In genomic region chr12:116910645-116911449, GRCh38 we compare ENCODE assay signal across 8 cellular contexts. TPM values are rescaled to one million over a fixed set of nuclear protein-coding genes. Genes with fewer than 3 reads are reported as not detected.
DNase-seq lines count a peak whose midpoint lies in the region; ATAC-seq and TF ChIP-seq lines count a peak whose summit lies in the region.

Gene FBXW8 (plus strand): TSS chr12:116910950. CDS start chr12:116911038, 88 bp downstream.

- CTCF ChIA-PET in CD8-positive, alpha-beta T cell (lab: Charles Lee) = no interaction called here

- peaks cover 9% of the 10 kb centered on the region for H3K4me1 ChIP-seq in CD8-positive, alpha-beta T cell (ENCODE audit: insufficient read depth, low read length)
- H3K4me1 ChIP-seq in NT2/D1 (ENCODE audit: insufficient read depth, insufficient read length) (no peaks in the 10 kb centered on the region), muscle layer of duodenum (ENCODE audit: control insufficient read depth in 1 of 2, insufficient read depth in 2 of 2, low read length in 2 of 2) (peaks cover 0 to 11% of the 10 kb centered on the region in 2 donors)

- peaks cover 34% of the 10 kb centered on the region for H3K4me1 Mint-ChIP-seq in CD8-positive, alpha-beta T cell (ENCODE audit: low read depth)

- intact Hi-C loops in CD8-positive, alpha-beta T cell (cut with DNase I, micrococcal nuclease) = loop anchor here (1.0 to 10.0 kb wide), 5 partner anchors 13 to 636 kb away; partner anchors contain the start of genes MED13L (in 1 of the 2), RNFT2 (in 1 of the 2) and SPRING1 (in 1 of the 2)

- H3K9me3 ChIP-seq in CD8-positive, alpha-beta T cell (ENCODE audit: low read length) = no peaks in the 10 kb centered on the region
- no peaks in the 10 kb centered on the region for H3K9me3 ChIP-seq in NT2/D1 (ENCODE audit: insufficient read depth, low read length)
- H3K9me3 ChIP-seq in muscle layer of duodenum (ENCODE audit: control insufficient read depth in 1 of 2, low read length in 2 of 2) = no peaks in the 10 kb centered on the region

- H3K27ac ChIP-seq in CD8-positive, alpha-beta T cell (ENCODE audit: low read depth, low read length) = peak within 1 kb of the TSS; percentile 43
- H3K27ac ChIP-seq in muscle layer of duodenum (ENCODE audit: low read length) = peak within 1 kb of the TSS; percentile 23

- no peaks in the 10 kb centered on the region for H3K36me3 ChIP-seq in CD8-positive, alpha-beta T cell (ENCODE audit: insufficient read depth, low read length)
- H3K36me3 ChIP-seq in NT2/D1 (ENCODE audit: insufficient read depth, insufficient read length, low read length) (peaks cover 28% of the 10 kb centered on the region), muscle layer of duodenum (ENCODE audit: control insufficient read depth in 1 of 2, insufficient read depth in 2 of 2, low read length in 2 of 2) (no peaks in the 10 kb centered on the region)

- no peak for TF ChIP-seq CTCF in CD8-positive, alpha-beta T cell (IDR thresholded peaks at IDR 0.05)

- peaks cover 16% of the 10 kb centered on the region for H3K36me3 Mint-ChIP-seq in CD8-positive, alpha-beta T cell

- no peaks in the 10 kb centered on the region for H3K9me3 Mint-ChIP-seq in CD8-positive, alpha-beta T cell

- H3K27ac Mint-ChIP-seq in CD8-positive, alpha-beta T cell = peak within 1 kb of the TSS; percentile 76

- H3K4me3 Mint-ChIP-seq in CD8-positive, alpha-beta T cell = peak within 1 kb of the TSS; percentile 87

- no peaks in the 10 kb centered on the region for H3K27me3 ChIP-seq in CD8-positive, alpha-beta T cell (ENCODE audit: insufficient read depth, low read length)
- H3K27me3 ChIP-seq in NT2/D1 (ENCODE audit: insufficient read depth, insufficient read length) = no peaks in the 10 kb centered on the region
- H3K27me3 ChIP-seq in muscle layer of duodenum (ENCODE audit: low read depth, low read length) = no peaks in the 10 kb centered on the region

- POLR2A ChIA-PET in CD8-positive, alpha-beta T cell (lab: Charles Lee) = interaction anchor here (0.9 to 1.5 kb wide), 2 partner anchors 14 to 16 kb away, joined by 3 to 7 read pairs; no protein-coding TSS in a partner anchor

- peak within 1 kb of the TSS; percentile 52 for H3K4me3 ChIP-seq in CD8-positive, alpha-beta T cell (ENCODE audit: low read depth, low read length)
- H3K4me3 ChIP-seq in NT2/D1 (ENCODE audit: insufficient read length, low read depth) (peak within 1 kb of the TSS; percentile 83), muscle layer of duodenum (ENCODE audit: low read depth in 1 of 2, low read length in 2 of 2) (peak within 1 kb of the TSS; percentile 69 to 86)

- H3K27me3 Mint-ChIP-seq in CD8-positive, alpha-beta T cell (ENCODE audit: low read depth) = peaks cover 2% of the 10 kb centered on the region

- peak within 1 kb of the TSS; percentile 52 for H3K9ac ChIP-seq in NT2/D1 (ENCODE audit: insufficient read length, low read depth)

- ATAC-seq in CD8-positive, alpha-beta T cell = peak; percentile 75
- ATAC-seq in GM19397 (IDR thresholded peaks at IDR 0.05; ENCODE audit: unreplicated experiment) = peak; percentile 94
- ATAC-seq in HG03521 (IDR thresholded peaks at IDR 0.05; ENCODE audit: unreplicated experiment) = peak; percentile 82
- ATAC-seq in esophagus mucosa = peak; percentile 79

- peak; percentile 17 to 79 (median 56) for DNase-seq in CD8-positive, alpha-beta T cell
- peak; percentile 42 for DNase-seq in NT2/D1 (ENCODE audit: low read depth, low spot score)
- DNase-seq in activated T-cell treated with anti-CD3 and anti-CD28 coated beads, Interleukin-2, amount 50 U/mL, for 1 hour = peak; percentile 69
- DNase-seq in stimulated activated CD8-positive, alpha-beta memory T cell treated with anti-CD3 and anti-CD28 coated beads, Interleukin-7, amount 100 ng/mL, for 4 hours (ENCODE audit: low read depth in 2 of 2) = peak; percentile 32 to 71

RNA-seq across cellular contexts. Expression of gene FBXW8, which starts in this region (rescaled TPM):
- total RNA-seq in CD8-positive, alpha-beta T cell = 1 to 10 TPM; 5.6 to 6.5 TPM
- 8.0 TPM for total RNA-seq in esophagus mucosa

Comparison
In these comparisons a context has a peak if more than half of its experiments do, and no peak if none do; other contexts are left out.
1. Peak in every context shown above with its lines: DNase-seq, ATAC-seq, H3K4me3 ChIP-seq and H3K27ac ChIP-seq.